Comparison of ENCODE assay signal across 15 cellular contexts in the genomic region with DNA sequence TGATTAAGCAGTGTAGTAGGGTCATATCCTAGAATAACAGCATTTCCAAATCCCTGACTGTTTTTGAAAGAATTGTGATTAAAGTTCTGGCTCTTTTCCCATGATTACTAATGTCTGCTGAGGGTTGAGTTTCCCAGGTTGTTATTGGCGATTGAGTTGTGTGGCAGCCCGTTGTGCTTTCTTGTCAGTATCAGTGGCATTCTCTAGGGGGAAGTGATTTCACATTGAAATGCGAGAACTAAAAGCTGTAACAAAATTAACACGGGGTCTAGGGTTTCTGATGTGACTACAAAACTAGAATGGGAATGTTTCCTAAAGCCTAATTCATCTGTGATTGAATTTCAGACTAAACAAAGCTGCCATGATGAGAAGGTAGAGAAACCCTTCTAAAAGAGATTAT.
DNase-seq lines count a peak whose midpoint lies in the region; ATAC-seq lines count a peak whose summit lies in the region.
"Had no signal": no experiment of that assay in that cellular context is flagged by ENCODE, and none has a peak within 500 bp of the region (broad histone marks: within the 10 kb centered on the region; RNA-seq: fewer than 3 reads in every experiment).

No MANE protein-coding gene starts in this region.

- DNase-seq in NCI-H748 (lab: John Stamatoyannopoulos, UW; ENCODE audit: unreplicated experiment) (peak; percentile 18), NCI-H748 treated with DMSO at 0.1 percent for 48 hours (lab: John Stamatoyannopoulos, UW) (no peak), NCI-H82 (lab: John Stamatoyannopoulos, UW) (peak; percentile 55), epithelial cell of prostate (ENCODE audit: low read depth, low spot score) (peak; percentile 0), renal cortical epithelial cell (ENCODE audit: low read depth) (peak; percentile 49), NCI-H2227 treated with DMSO at 0.1 percent for 48 hours (lab: John Stamatoyannopoulos, UW) (no peak)
- DNase-seq in stimulated activated effector memory CD8-positive, alpha-beta T cell treated with anti-CD3 and anti-CD28 coated beads, Interleukin-12 subunit alpha, Interleukin-12 subunit beta, amount 100 ng/mL, for 72 hours (ENCODE audit: low spot score in 2 of 2) = no peak
- DNase-seq: activated CD4-positive, alpha-beta T cell treated with anti-CD3 and anti-CD28 coated beads for 48 hours; activated effector memory CD4-positive, alpha-beta T cell treated with anti-CD3 and anti-CD28 coated beads, Interleukin-2, amount 50 U/mL, for 16 hours; cortex of kidney; hippocampal formation had no signal

- ATAC-seq in stimulated activated effector memory CD8-positive, alpha-beta T cell treated with anti-CD3 and anti-CD28 coated beads, Interleukin-12 subunit alpha, Interleukin-12 subunit beta, amount 100 ng/mL, for 72 hours = no peak
- no peak for ATAC-seq in GM18502 (IDR thresholded peaks at IDR 0.05; ENCODE audit: poor library complexity, unreplicated experiment)
- ATAC-seq: stimulated activated memory B cell treated with anti-CD40 and anti-IgM and Interleukin-4, amounts not matched to agents 10 μg/mL and 1 μg/mL and 100 μg/mL, for 72 hours had no signal

- no peaks in the 10 kb centered on the region for H3K36me3 Mint-ChIP-seq in stimulated activated effector memory CD8-positive, alpha-beta T cell treated with anti-CD3 and anti-CD28 coated beads, Interleukin-12 subunit alpha, Interleukin-12 subunit beta, amount 100 ng/mL, for 72 hours

- H3K27ac Mint-ChIP-seq in stimulated activated effector memory CD8-positive, alpha-beta T cell treated with anti-CD3 and anti-CD28 coated beads, Interleukin-12 subunit alpha, Interleukin-12 subunit beta, amount 100 ng/mL, for 72 hours = no peak overlapping the region
- H3K27ac Mint-ChIP-seq: stimulated activated memory B cell treated with anti-CD40 and anti-IgM and Interleukin-4, amounts not matched to agents 10 μg/mL and 1 μg/mL and 100 μg/mL, for 72 hours had no signal

- H3K27ac ChIP-seq in epithelial cell of prostate = no peak overlapping the region
- H3K27ac ChIP-seq: 22Rv1, SK-N-MC had no signal

- H3K9me3 Mint-ChIP-seq in stimulated activated effector memory CD8-positive, alpha-beta T cell treated with anti-CD3 and anti-CD28 coated beads, Interleukin-12 subunit alpha, Interleukin-12 subunit beta, amount 100 ng/mL, for 72 hours = no peaks in the 10 kb centered on the region
- H3K9me3 Mint-ChIP-seq: stimulated activated memory B cell treated with anti-CD40 and anti-IgM and Interleukin-4, amounts not matched to agents 10 μg/mL and 1 μg/mL and 100 μg/mL, for 72 hours had no signal

- no peak overlapping the region for H3K4me3 Mint-ChIP-seq in stimulated activated effector memory CD8-positive, alpha-beta T cell treated with anti-CD3 and anti-CD28 coated beads, Interleukin-12 subunit alpha, Interleukin-12 subunit beta, amount 100 ng/mL, for 72 hours
- H3K4me3 Mint-ChIP-seq: stimulated activated memory B cell treated with anti-CD40 and anti-IgM and Interleukin-4, amounts not matched to agents 10 μg/mL and 1 μg/mL and 100 μg/mL, for 72 hours had no signal

- peaks cover 12% of the 10 kb centered on the region for H3K4me1 Mint-ChIP-seq in stimulated activated effector memory CD8-positive, alpha-beta T cell treated with anti-CD3 and anti-CD28 coated beads, Interleukin-12 subunit alpha, Interleukin-12 subunit beta, amount 100 ng/mL, for 72 hours
- H3K4me1 Mint-ChIP-seq: stimulated activated memory B cell treated with anti-CD40 and anti-IgM and Interleukin-4, amounts not matched to agents 10 μg/mL and 1 μg/mL and 100 μg/mL, for 72 hours had no signal

Comparison
In these comparisons a context has a peak if more than half of its experiments do, and no peak if none do; other contexts are left out.
1. DNase-seq: peak in NCI-H748 (single experiment), NCI-H82 (single experiment), epithelial cell of prostate (single experiment) and renal cortical epithelial cell (single experiment); none in NCI-H748 treated with DMSO at 0.1 percent for 48 hours (single experiment), stimulated activated effector memory CD8-positive, alpha-beta T cell treated with anti-CD3 and anti-CD28 coated beads, Interleukin-12 subunit alpha, Interleukin-12 subunit beta, amount 100 ng/mL, for 72 hours (0 of 2) and NCI-H2227 treated with DMSO at 0.1 percent for 48 hours (single experiment).